ENCODE assay signal across 11 cellular contexts in the genomic region with DNA sequence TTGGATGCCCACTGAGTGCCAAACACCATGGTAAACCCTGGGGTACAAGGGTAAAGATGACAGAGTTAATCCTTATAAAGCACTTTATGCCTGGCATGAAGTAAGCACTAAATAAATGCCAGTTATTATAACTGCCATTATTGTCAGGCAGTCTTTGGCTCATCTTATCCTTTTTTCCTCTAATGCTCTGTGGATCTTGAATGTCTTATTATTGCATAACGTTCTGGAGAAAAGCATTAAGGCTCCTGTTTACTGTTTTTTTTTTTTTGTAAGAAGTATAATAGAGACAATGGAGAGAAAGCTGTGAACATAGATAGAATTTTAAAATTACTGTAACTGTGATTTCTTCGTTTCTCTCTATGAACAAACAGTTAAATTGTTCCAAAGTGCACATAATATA.
"Had no signal": no experiment of that assay in that cellular context is flagged by ENCODE, and none has a peak within 500 bp of the region (broad histone marks: within the 10 kb centered on the region; RNA-seq: fewer than 3 reads in every experiment).

No MANE protein-coding gene starts in this region.

- DNase-seq: activated naive CD4-positive, alpha-beta T cell; anterior cingulate cortex; mammary epithelial cell; naive thymus-derived CD8-positive, alpha-beta T cell; posterior cingulate gyrus; SIG-M5; stimulated activated naive CD8-positive, alpha-beta T cell treated with anti-CD3 and anti-CD28 coated beads, Interleukin-15, amount 100 ng/mL, for 72 hours; upper lobe of right lung had no signal

- H3K36me3 ChIP-seq: breast epithelium, thoracic aorta, upper lobe of right lung had no signal

- H3K27ac ChIP-seq: breast epithelium, thoracic aorta, upper lobe of right lung had no signal

- ATAC-seq: activated CD4-positive, CD25-positive, alpha-beta regulatory T cell treated with anti-CD3 and anti-CD28 coated beads, Interleukin-2, amount 50 U/mL, for 24 hours; naive thymus-derived CD8-positive, alpha-beta T cell; stimulated activated naive CD8-positive, alpha-beta T cell treated with anti-CD3 and anti-CD28 coated beads, Interleukin-15, amount 100 ng/mL, for 72 hours; upper lobe of right lung had no signal

- H3K27me3 ChIP-seq: breast epithelium, upper lobe of right lung had no signal

- H3K9me3 ChIP-seq: upper lobe of right lung had no signal

- H3K4me3 ChIP-seq: breast epithelium, thoracic aorta, upper lobe of right lung had no signal

- H3K4me1 ChIP-seq: breast epithelium, upper lobe of right lung had no signal
